ENCODE assay signal across 17 cellular contexts in genomic region chr16:27906883-27907282, GRCh38.
"Had no signal": no experiment of that assay in that cellular context is flagged by ENCODE, and none has a peak within 500 bp of the region (broad histone marks: within the 10 kb centered on the region; RNA-seq: fewer than 3 reads in every experiment).

No MANE protein-coding gene starts in this region.

- H3K9me3 ChIP-seq: ovary, thoracic aorta, upper lobe of right lung had no signal

- H3K27ac Mint-ChIP-seq: activated CD4-positive, alpha-beta memory T cell treated with anti-CD3 and anti-CD28 coated beads for 36 hours; activated CD4-positive, alpha-beta T cell treated with anti-CD3 and anti-CD28 coated beads for 36 hours; activated CD8-positive, alpha-beta memory T cell treated with anti-CD3 and anti-CD28 coated beads, Interleukin-2, amount 10 ng/mL, durations not matched to agents 7 days and 5 days; activated naive CD4-positive, alpha-beta T cell treated with anti-CD3 and anti-CD28 coated beads for 36 hours; activated T-helper 2 cell treated with anti-CD3 and anti-CD28 coated beads, Interferon-gamma antibody, Interleukin-2, Interleukin-4, amounts not matched to agents 10 μg/mL and 5 μg/mL and 100 μg/mL, durations not matched to agents 14 hours and 24 hours and 36 hours; brain; effector memory CD8-positive, alpha-beta T cell; natural killer cell; stimulated activated effector memory CD8-positive, alpha-beta T cell treated with anti-CD3 and anti-CD28 coated beads, Interleukin-12 subunit alpha, Interleukin-12 subunit beta, amount 100 ng/mL, for 72 hours had no signal

- DNase-seq: activated CD4-positive, alpha-beta memory T cell treated with anti-CD3 and anti-CD28 coated beads for 36 hours; activated CD4-positive, alpha-beta T cell treated with anti-CD3 and anti-CD28 coated beads for 36 hours; activated CD8-positive, alpha-beta memory T cell treated with anti-CD3 and anti-CD28 coated beads, Interleukin-2, amount 10 ng/mL, durations not matched to agents 7 days and 5 days; activated naive CD4-positive, alpha-beta T cell treated with anti-CD3 and anti-CD28 coated beads for 36 hours; caudate nucleus; effector memory CD8-positive, alpha-beta T cell; left cardiac atrium; natural killer cell; ovary; stimulated activated CD4-positive, alpha-beta T cell treated with anti-CD3 and anti-CD28 coated beads, Interleukin-4, amount 100 ng/mL, for 24 hours; upper lobe of right lung had no signal

- H3K9me3 Mint-ChIP-seq: activated CD4-positive, alpha-beta memory T cell treated with anti-CD3 and anti-CD28 coated beads for 36 hours; activated naive CD4-positive, alpha-beta T cell treated with anti-CD3 and anti-CD28 coated beads for 36 hours; activated T-helper 2 cell treated with anti-CD3 and anti-CD28 coated beads, Interferon-gamma antibody, Interleukin-2, Interleukin-4, amounts not matched to agents 10 μg/mL and 5 μg/mL and 100 μg/mL, durations not matched to agents 14 hours and 24 hours and 36 hours; effector memory CD8-positive, alpha-beta T cell; natural killer cell; stimulated activated effector memory CD8-positive, alpha-beta T cell treated with anti-CD3 and anti-CD28 coated beads, Interleukin-12 subunit alpha, Interleukin-12 subunit beta, amount 100 ng/mL, for 72 hours had no signal

- H3K4me1 Mint-ChIP-seq: activated CD4-positive, alpha-beta T cell treated with anti-CD3 and anti-CD28 coated beads for 36 hours; activated CD8-positive, alpha-beta memory T cell treated with anti-CD3 and anti-CD28 coated beads, Interleukin-2, amount 10 ng/mL, durations not matched to agents 7 days and 5 days; brain; stimulated activated effector memory CD8-positive, alpha-beta T cell treated with anti-CD3 and anti-CD28 coated beads, Interleukin-12 subunit alpha, Interleukin-12 subunit beta, amount 100 ng/mL, for 72 hours had no signal

- H3K36me3 Mint-ChIP-seq: activated CD4-positive, alpha-beta memory T cell treated with anti-CD3 and anti-CD28 coated beads for 36 hours; activated CD8-positive, alpha-beta memory T cell treated with anti-CD3 and anti-CD28 coated beads, Interleukin-2, amount 10 ng/mL, durations not matched to agents 7 days and 5 days; brain; natural killer cell; stimulated activated effector memory CD8-positive, alpha-beta T cell treated with anti-CD3 and anti-CD28 coated beads, Interleukin-12 subunit alpha, Interleukin-12 subunit beta, amount 100 ng/mL, for 72 hours had no signal

- ATAC-seq: activated CD4-positive, alpha-beta T cell treated with anti-CD3 and anti-CD28 coated beads for 36 hours; activated CD8-positive, alpha-beta memory T cell treated with anti-CD3 and anti-CD28 coated beads, Interleukin-2, amount 10 ng/mL, durations not matched to agents 7 days and 5 days; effector memory CD8-positive, alpha-beta T cell; left cardiac atrium; natural killer cell; sciatic nerve; stimulated activated effector memory CD8-positive, alpha-beta T cell treated with anti-CD3 and anti-CD28 coated beads, Interleukin-12 subunit alpha, Interleukin-12 subunit beta, amount 100 ng/mL, for 72 hours; upper lobe of right lung had no signal

- H3K36me3 ChIP-seq: ovary, thoracic aorta, upper lobe of right lung had no signal

- H3K27me3 ChIP-seq: ovary had no signal

- H3K27me3 Mint-ChIP-seq: activated CD8-positive, alpha-beta memory T cell treated with anti-CD3 and anti-CD28 coated beads, Interleukin-2, amount 10 ng/mL, durations not matched to agents 7 days and 5 days had no signal

- H3K4me2 ChIP-seq: smooth muscle cell had no signal

- H3K27ac ChIP-seq: ovary, thoracic aorta, upper lobe of right lung had no signal

- H3K4me3 ChIP-seq: ovary, smooth muscle cell, thoracic aorta, upper lobe of right lung had no signal

- H3K4me3 Mint-ChIP-seq: activated CD4-positive, alpha-beta memory T cell treated with anti-CD3 and anti-CD28 coated beads for 36 hours; activated CD4-positive, alpha-beta T cell treated with anti-CD3 and anti-CD28 coated beads for 36 hours; activated CD8-positive, alpha-beta memory T cell treated with anti-CD3 and anti-CD28 coated beads, Interleukin-2, amount 10 ng/mL, durations not matched to agents 7 days and 5 days; activated naive CD4-positive, alpha-beta T cell treated with anti-CD3 and anti-CD28 coated beads for 36 hours; brain; effector memory CD8-positive, alpha-beta T cell; natural killer cell; stimulated activated effector memory CD8-positive, alpha-beta T cell treated with anti-CD3 and anti-CD28 coated beads, Interleukin-12 subunit alpha, Interleukin-12 subunit beta, amount 100 ng/mL, for 72 hours had no signal

- H3K4me1 ChIP-seq: upper lobe of right lung had no signal
